8 cellular contexts compared by ENCODE assay signal in the genomic region with DNA sequence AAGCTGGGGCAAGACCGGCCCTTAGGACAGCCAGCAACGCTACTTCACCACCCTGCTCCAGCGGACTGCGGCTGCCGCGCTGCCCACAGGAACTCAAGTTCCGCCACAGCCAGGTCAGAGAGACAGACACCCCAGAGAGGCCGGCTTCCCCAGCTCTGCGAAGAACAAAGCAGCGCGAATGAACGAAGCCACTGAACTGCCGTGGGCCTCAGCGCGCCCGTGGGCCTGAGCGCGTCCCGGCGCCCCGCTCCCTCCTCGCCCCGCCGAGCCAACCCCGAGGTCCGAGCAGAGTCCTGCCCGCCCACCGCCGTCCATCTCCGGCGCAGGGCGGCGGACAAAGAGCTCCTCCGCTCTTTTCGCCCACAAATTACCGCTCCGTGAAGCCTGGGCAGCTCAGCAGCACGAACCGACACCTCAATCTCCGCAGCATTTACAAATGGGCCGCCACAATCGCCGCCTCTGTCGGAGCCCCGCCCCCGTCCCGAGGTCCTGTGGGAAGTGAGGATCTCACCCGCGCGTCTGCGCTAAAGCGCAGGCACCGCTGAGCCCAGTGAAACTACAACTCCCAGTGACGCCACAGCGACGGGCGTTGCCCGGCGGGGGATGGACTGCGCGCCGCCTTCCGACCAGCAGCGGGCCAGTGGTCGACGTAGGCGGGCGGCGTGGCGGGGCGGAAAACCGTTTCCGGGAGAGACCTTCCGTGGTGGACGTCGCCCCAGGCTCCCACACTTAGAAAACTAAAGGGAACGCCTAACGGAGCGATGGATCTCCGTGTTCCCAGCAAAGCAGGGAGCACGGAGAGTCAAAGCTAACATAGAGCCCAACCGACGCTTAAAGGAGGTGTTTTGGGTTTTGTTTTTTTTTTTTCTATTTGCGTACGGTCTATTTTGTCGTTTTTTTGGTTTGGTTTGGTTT.
A peak's percentile ranks its signal among the peaks of the same experiment; 100 is the strongest.
DNase-seq lines count a peak whose midpoint lies in the region; ATAC-seq and TF ChIP-seq lines count a peak whose summit lies in the region.

No MANE protein-coding gene starts in this region.

- peaks cover 18% of the 10 kb centered on the region for H3K4me1 Mint-ChIP-seq in T-helper 1 cell treated with Interleukin-12 subunit alpha and Interleukin-12 subunit beta and Interleukin-4 antibody, amounts not matched to agents 30 μg/mL and 1 μg/mL, for 36 hours (ENCODE audit: low read depth)
- H3K4me1 Mint-ChIP-seq in progenitor cell of endocrine pancreas (ENCODE audit: low read depth), result peaks cover 21% of the 10 kb centered on the region

- intact Hi-C loops in left ventricle myocardium inferior (cut with micrococcal nuclease), result no loop called here

- peak overlapping the region; percentile 98 for H3K4me3 ChIP-seq in left ventricle myocardium inferior

- H3K27me3 Mint-ChIP-seq in T-helper 1 cell treated with Interleukin-12 subunit alpha and Interleukin-12 subunit beta and Interleukin-4 antibody, amounts not matched to agents 30 μg/mL and 1 μg/mL, for 36 hours (ENCODE audit: low read depth), result peaks cover 9% of the 10 kb centered on the region
- H3K27me3 Mint-ChIP-seq in progenitor cell of endocrine pancreas, result no peaks in the 10 kb centered on the region

- TF ChIP-seq CTCF in left ventricle myocardium inferior (IDR thresholded peaks at IDR 0.05; ENCODE audit: borderline replicate concordance) (peak; percentile 40), progenitor cell of endocrine pancreas (IDR thresholded peaks at IDR 0.05; ENCODE audit: unreplicated experiment) (no peak)

- H3K36me3 ChIP-seq in left ventricle myocardium inferior, result no peaks in the 10 kb centered on the region

- TF ChIP-seq POLR2A in GM15510 (IDR thresholded peaks at IDR 0.05; ENCODE audit: borderline replicate concordance, extremely low read depth, insufficient read length), result peak; percentile 76

- no peaks in the 10 kb centered on the region for H3K27me3 ChIP-seq in left ventricle myocardium inferior (ENCODE audit: low read depth)

- no peaks in the 10 kb centered on the region for H3K9me3 ChIP-seq in left ventricle myocardium inferior (replicated peaks)

- H3K9me3 Mint-ChIP-seq in T-helper 1 cell treated with Interleukin-12 subunit alpha and Interleukin-12 subunit beta and Interleukin-4 antibody, amounts not matched to agents 30 μg/mL and 1 μg/mL, for 36 hours, result no peaks in the 10 kb centered on the region
- H3K9me3 Mint-ChIP-seq in progenitor cell of endocrine pancreas (ENCODE audit: low read depth), result peaks cover 5% of the 10 kb centered on the region

- H3K36me3 Mint-ChIP-seq in T-helper 1 cell treated with Interleukin-12 subunit alpha and Interleukin-12 subunit beta and Interleukin-4 antibody, amounts not matched to agents 30 μg/mL and 1 μg/mL, for 36 hours (ENCODE audit: low read depth), result peaks cover 3% of the 10 kb centered on the region
- no peaks in the 10 kb centered on the region for H3K36me3 Mint-ChIP-seq in progenitor cell of endocrine pancreas (ENCODE audit: insufficient read depth)

- peak overlapping the region; percentile 98 for H3K27ac ChIP-seq in left ventricle myocardium inferior (replicated peaks)

- H3K4me3 Mint-ChIP-seq in T-helper 1 cell treated with Interleukin-12 subunit alpha and Interleukin-12 subunit beta and Interleukin-4 antibody, amounts not matched to agents 30 μg/mL and 1 μg/mL, for 36 hours, result peak overlapping the region; percentile 97
- peak overlapping the region; percentile 99 for H3K4me3 Mint-ChIP-seq in progenitor cell of endocrine pancreas (ENCODE audit: low read depth)

- DNase-seq in NCI-H1694 (lab: John Stamatoyannopoulos, UW) (peak; percentile 78), amygdala (lab: John Stamatoyannopoulos, UW) (peak; percentile 66 to 98 (median 93)), left ventricle myocardium inferior (peak; percentile 98), progenitor cell of endocrine pancreas (ENCODE audit: low spot score, unreplicated experiment) (peak; percentile 89), ureter (ENCODE audit: low spot score) (peak; percentile 97)

- H3K27ac Mint-ChIP-seq in T-helper 1 cell treated with Interleukin-12 subunit alpha and Interleukin-12 subunit beta and Interleukin-4 antibody, amounts not matched to agents 30 μg/mL and 1 μg/mL, for 36 hours, result peak overlapping the region; percentile 98
- peak overlapping the region; percentile 99 for H3K27ac Mint-ChIP-seq in progenitor cell of endocrine pancreas

- ATAC-seq in HG02870 (IDR thresholded peaks at IDR 0.05; ENCODE audit: unreplicated experiment), result peak; percentile 91

- H3K4me1 ChIP-seq in left ventricle myocardium inferior, result peaks cover 16% of the 10 kb centered on the region

Comparison
In these comparisons a context has a peak if more than half of its experiments do, and no peak if none do; other contexts are left out.
1. Peak in every context shown above with its lines: DNase-seq, ATAC-seq, H3K4me3 ChIP-seq and H3K27ac ChIP-seq.